1 cellular context compared by ENCODE assay signal in the genomic region with DNA sequence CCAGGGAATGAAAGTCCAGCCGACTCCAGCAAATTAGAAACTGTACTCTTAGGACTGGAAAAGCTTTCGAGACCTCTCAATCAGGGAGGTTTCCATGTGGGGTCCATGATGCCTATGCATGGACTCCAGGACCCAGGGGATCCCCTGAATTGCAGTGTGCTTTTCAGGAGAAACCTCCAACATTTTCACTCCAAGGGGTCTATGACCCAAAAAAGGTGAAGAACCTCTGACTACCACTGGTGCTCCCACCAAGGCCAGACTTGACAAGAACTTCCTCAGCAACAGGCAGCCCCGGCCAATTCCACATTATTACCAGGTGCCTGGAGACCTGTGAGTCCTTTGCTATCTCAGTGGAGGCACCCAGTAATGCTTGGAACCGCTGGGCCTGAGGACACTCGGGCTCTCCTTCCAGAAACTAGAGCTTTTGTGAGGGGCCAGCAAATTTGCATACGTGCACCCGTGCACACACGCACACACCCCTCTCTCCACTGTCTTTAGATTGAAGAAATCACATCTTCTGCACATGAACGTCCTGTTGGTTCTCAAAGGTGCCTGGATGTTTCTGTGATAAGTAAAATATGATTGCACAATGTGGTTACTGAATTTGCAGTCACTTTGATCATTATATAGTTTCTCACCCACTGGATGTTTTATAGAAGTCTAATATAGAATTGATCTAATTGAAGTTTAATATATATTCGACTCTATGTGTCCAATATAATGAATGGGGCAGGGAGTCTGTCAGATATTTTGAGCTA.
TF ChIP-seq lines count a peak whose summit lies in the region.

No MANE protein-coding gene starts in this region.

TF ChIP-seq in HepG2, 621 proteins besides CTCF, POLR2A, EP300 and RAD21:
- 0 out of 2 replicates have a peak, but pooled peaks have one; percentile 12 for TF ChIP-seq ZNF263 (CRISPR knock-in tag; IDR thresholded peaks at IDR 0.05)
- peak; percentile 36 for TF ChIP-seq XRCC5 (optimal IDR thresholded peaks at IDR 0.05; ENCODE audit: low read length)
- TF ChIP-seq HNRNPL (IDR thresholded peaks at IDR 0.05; ENCODE audit: low read depth, low read length): no peak
- TF ChIP-seq, protein P1, sequence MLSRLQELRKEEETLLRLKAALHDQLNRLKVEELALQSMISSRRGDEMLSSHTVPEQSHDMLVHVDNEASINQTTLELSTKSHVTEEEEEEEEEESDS (CRISPR knock-in tag; IDR thresholded peaks at IDR 0.05; ENCODE audit: borderline replicate concordance): peak; percentile 34; the same call in 1 of the 2 replicates
